18 cellular contexts compared by ENCODE assay signal in genomic region chr5:883475-884181, GRCh38. TPM values are rescaled to one million over a fixed set of nuclear protein-coding genes. Genes with fewer than 3 reads are reported as not detected.
DNase-seq lines count a peak whose midpoint lies in the region; ATAC-seq and TF ChIP-seq lines count a peak whose summit lies in the region.
"Had no signal": no experiment of that assay in that cellular context is flagged by ENCODE, and none has a peak within 500 bp of the region (broad histone marks: within the 10 kb centered on the region; RNA-seq: fewer than 3 reads in every experiment).

No MANE protein-coding gene starts in this region.

- H3K4me3 ChIP-seq in right atrium auricular region: no peak overlapping the region
- H3K4me3 ChIP-seq: gastroesophageal sphincter, lower lobe of right lung, prostate gland had no signal

- H3K4me1 ChIP-seq in right atrium auricular region: peaks cover 0 to 16% of the 10 kb centered on the region in 2 donors
- H3K4me1 ChIP-seq: gastroesophageal sphincter, lower lobe of right lung, prostate gland had no signal

- no peak for TF ChIP-seq CTCF in right atrium auricular region (IDR thresholded peaks at IDR 0.05)

- intact Hi-C loops in Right ventricle myocardium inferior (cut with DNase I): no loop called here

- no peak overlapping the region for H3K27ac ChIP-seq in right atrium auricular region
- H3K27ac ChIP-seq in cingulate gyrus (ENCODE audit: low read depth, low read length): peak overlapping the region; percentile 7
- H3K27ac ChIP-seq: gastroesophageal sphincter, lower lobe of right lung, prostate gland had no signal

- DNase-seq in Right ventricle myocardium inferior (ENCODE audit: missing footprints): peak; percentile 56
- no peak for DNase-seq in right atrium auricular region (ENCODE audit: low spot score)
- peak; percentile 15 for DNase-seq in midbrain (lab: John Stamatoyannopoulos, UW)
- DNase-seq: activated CD4-positive, alpha-beta memory T cell treated with anti-CD3 and anti-CD28 coated beads, Interleukin-2, amount 10 ng/mL, durations not matched to agents 7 days and 5 days; activated naive CD4-positive, alpha-beta T cell; activated T-cell treated with anti-CD3 and anti-CD28 coated beads, Interleukin-2, amount 50 U/mL, for 1 hour; amniotic stem cell; Calu3; cortex of kidney; lower lobe of right lung; NCI-H187; NCI-H69 had no signal

- no peak for ATAC-seq in Right ventricle myocardium inferior
- no peak for ATAC-seq in HG02938 (IDR thresholded peaks at IDR 0.05; ENCODE audit: unreplicated experiment)
- no peak for ATAC-seq in GM19467 (IDR thresholded peaks at IDR 0.05; ENCODE audit: unreplicated experiment)
- no peak for ATAC-seq in HG03196 (IDR thresholded peaks at IDR 0.05; ENCODE audit: unreplicated experiment)
- ATAC-seq: gastroesophageal sphincter had no signal

- H3K9me3 ChIP-seq in right atrium auricular region: no peaks in the 10 kb centered on the region
- H3K9me3 ChIP-seq: gastroesophageal sphincter, lower lobe of right lung, prostate gland had no signal

- no peaks in the 10 kb centered on the region for H3K27me3 ChIP-seq in right atrium auricular region
- H3K27me3 ChIP-seq: gastroesophageal sphincter had no signal

- H3K36me3 ChIP-seq in right atrium auricular region: peaks cover 78% of the 10 kb centered on the region

RNA-seq across cellular contexts. Expression of gene BRD9, which starts 9.0 kb away (rescaled TPM):
- total RNA-seq in Right ventricle myocardium inferior (27.9 TPM), right atrium auricular region (10 to 100 TPM; 15.0 to 16.1 TPM)

RNA-seq across cellular contexts. Expression of gene TRIP13, which starts 9.1 kb away (rescaled TPM):
- total RNA-seq in Right ventricle myocardium inferior: 0.38 TPM
- total RNA-seq in right atrium auricular region: under 1 TPM; 0.20 to 0.93 TPM

RNA-seq across cellular contexts. Expression of gene ZDHHC11, which starts 32.8 kb away (rescaled TPM):
- total RNA-seq in Right ventricle myocardium inferior (38.0 TPM), right atrium auricular region (10 to 100 TPM; 10.8 to 16.2 TPM)
